Comparison of ENCODE assay signal across 18 cellular contexts in the genomic region with DNA sequence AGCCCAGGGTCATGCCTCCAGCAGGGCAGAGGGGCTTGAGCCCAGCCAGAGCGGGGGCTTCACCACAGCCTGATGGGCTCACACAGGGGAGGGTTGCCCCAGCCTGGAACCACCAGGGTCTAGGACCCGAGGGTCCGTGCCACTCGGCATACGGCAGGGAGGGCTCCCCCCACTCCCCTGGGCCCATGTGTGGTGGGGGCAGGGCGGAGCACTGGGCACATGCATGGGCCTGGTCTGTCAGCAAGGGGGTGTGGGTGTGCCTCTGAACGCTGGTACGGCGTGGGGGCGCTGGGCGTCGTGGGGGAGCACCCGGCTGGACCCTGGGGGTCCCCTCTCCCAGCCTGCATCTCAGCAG. TPM values are rescaled to one million over a fixed set of nuclear protein-coding genes. Genes with fewer than 3 reads are reported as not detected.
DNase-seq lines count a peak whose midpoint lies in the region; ATAC-seq, FAIRE-seq and TF ChIP-seq lines count a peak whose summit lies in the region.
"Had no signal": no experiment of that assay in that cellular context is flagged by ENCODE, and none has a peak within 500 bp of the region (broad histone marks: within the 10 kb centered on the region; RNA-seq: fewer than 3 reads in every experiment).

No MANE protein-coding gene starts in this region.

- H3K4me2 ChIP-seq in trophoblast cell (ENCODE audit: low read length), result no peak overlapping the region

- no CpG with 5 or more reads among the region's 13 CpGs for WGBS in trophoblast cell (ENCODE audit: extremely low coverage, insufficient coverage, insufficient read length)

- H3K9ac ChIP-seq in trophoblast cell (ENCODE audit: low read length), result no peak overlapping the region

- H3K4me3 ChIP-seq in HEK293 (ENCODE audit: low read depth, low read length), result no peak overlapping the region
- H3K4me3 ChIP-seq in dorsolateral prefrontal cortex, result no peak overlapping the region
- H3K4me3 ChIP-seq in trophoblast cell (ENCODE audit: low read depth, low read length), result peak overlapping the region; percentile 23
- H3K4me3 ChIP-seq: GM12878, HAP-1 had no signal

- POLR2A ChIA-PET in HEK293 (lab: Yijun Ruan, JAX), result no interaction called here

- no peak overlapping the region for H3K18ac ChIP-seq in trophoblast cell (ENCODE audit: low read length)

- CTCF ChIA-PET in HEK293 (lab: Yijun Ruan, JAX), result no interaction called here

- H4K12ac ChIP-seq in trophoblast cell (ENCODE audit: low read depth, low read length), result no peak overlapping the region

- no peak overlapping the region for H4K91ac ChIP-seq in trophoblast cell (ENCODE audit: low read depth, low read length)

- H3K4me1 ChIP-seq in HEK293 (ENCODE audit: control insufficient read depth, insufficient read depth, low read length), result no peaks in the 10 kb centered on the region
- H3K4me1 ChIP-seq in trophoblast cell (ENCODE audit: control insufficient read depth in 1 of 2, insufficient read depth in 2 of 2, low read length in 2 of 2), result no peaks in the 10 kb centered on the region
- H3K4me1 ChIP-seq: Caco-2, HAP-1 had no signal

- no peak overlapping the region for H3K23ac ChIP-seq in trophoblast cell (ENCODE audit: low read length)

- no peaks in the 10 kb centered on the region for H3K79me1 ChIP-seq in trophoblast cell (ENCODE audit: low read length)

- H3K9me3 ChIP-seq in HEK293 (ENCODE audit: control insufficient read depth, insufficient read depth, low read depth, low read length), result no peaks in the 10 kb centered on the region
- no peaks in the 10 kb centered on the region for H3K9me3 ChIP-seq in trophoblast cell (ENCODE audit: insufficient read depth, low read depth, low read length)
- H3K9me3 ChIP-seq: Caco-2, HAP-1 had no signal

- no peak overlapping the region for H4K8ac ChIP-seq in trophoblast cell (ENCODE audit: low read depth, low read length)

- H2AFZ ChIP-seq in trophoblast cell (ENCODE audit: insufficient read depth, low read length, poor library complexity), result no peak overlapping the region

- no peak for ATAC-seq in GM19023 (IDR thresholded peaks at IDR 0.05; ENCODE audit: unreplicated experiment)
- ATAC-seq: CD8-positive, alpha-beta T cell; GM12878 had no signal

- H2BK12ac ChIP-seq in trophoblast cell (ENCODE audit: low read length), result no peak overlapping the region

- intact Hi-C loops in dorsolateral prefrontal cortex (cut with DNase I), result loop anchor here in 1 of 2 donors (5.0 kb wide), 1 partner anchor 55 kb away; no protein-coding TSS in a partner anchor

- TF ChIP-seq CTCF in HEK293 (tag by site-specific recombination; IDR thresholded peaks at IDR 0.05), result no peak
- no peak for TF ChIP-seq CTCF in dorsolateral prefrontal cortex (IDR thresholded peaks at IDR 0.05 in 54 of 56, conservative IDR thresholded peaks at IDR 0.05 in 2 of 56; ENCODE audit: low read depth in 1 of 56, partially characterized antibody in 56 of 56)

- H2AK5ac ChIP-seq in trophoblast cell (ENCODE audit: low read length), result no peak overlapping the region

- DNase-seq in dorsolateral prefrontal cortex, result no peak
- DNase-seq in trophoblast cell, result no peak
- DNase-seq in GM12891 (ENCODE audit: insufficient read length, low spot score), result no peak
- no peak for DNase-seq in GDM1 (lab: John Stamatoyannopoulos, UW)
- DNase-seq: Caco-2; CD4-positive, CD25-positive, alpha-beta regulatory T cell; CD8-positive, alpha-beta T cell; DMS153; DND-41; GOT3 had no signal

- H3K14ac ChIP-seq in trophoblast cell (ENCODE audit: low read length), result no peak overlapping the region

- no peak overlapping the region for H2BK5ac ChIP-seq in trophoblast cell (ENCODE audit: low read depth, low read length, poor library complexity)

- H3K27me3 ChIP-seq in dorsolateral prefrontal cortex (no peaks in the 10 kb centered on the region), trophoblast cell (ENCODE audit: insufficient read depth, low read length) (no peaks in the 10 kb centered on the region)

- H3K4ac ChIP-seq in trophoblast cell (ENCODE audit: low read depth, low read length), result no peak overlapping the region

- H2BK120ac ChIP-seq in trophoblast cell (ENCODE audit: insufficient read depth, low read length, poor library complexity), result no peak overlapping the region

- FAIRE-seq in GM12891 (lab: Jason Lieb, UNC), result no peak
- FAIRE-seq: G401.6, GM12878, GM18507, H54 had no signal

- H3K27ac ChIP-seq in HEK293 (ENCODE audit: extremely low read depth, low read depth, low read length), result no peak overlapping the region
- peak overlapping the region in 34 of 59 donors; percentile 5 to 93 (median 81) for H3K27ac ChIP-seq in dorsolateral prefrontal cortex
- H3K27ac ChIP-seq in trophoblast cell (ENCODE audit: low read depth, low read length), result no peak overlapping the region
- H3K27ac ChIP-seq: C4-2B had no signal

- TF ChIP-seq POLR2A in GM12891 (IDR thresholded peaks at IDR 0.05; ENCODE audit: low read depth, low read length), result no peak

- no peaks in the 10 kb centered on the region for H3K79me2 ChIP-seq in trophoblast cell (ENCODE audit: control insufficient read depth, insufficient read depth, low read length, poor library complexity)

- H3K36me3 ChIP-seq in HEK293 (ENCODE audit: control insufficient read depth in 2 of 2, insufficient read depth in 1 of 2, low read length in 2 of 2), result peaks cover 0 to 57% of the 10 kb centered on the region in 2 experiments; a peak in 1 of 3 replicates
- no peaks in the 10 kb centered on the region for H3K36me3 ChIP-seq in trophoblast cell (ENCODE audit: control insufficient read depth in 1 of 2, insufficient read depth in 2 of 2, low read length in 2 of 2)

TF ChIP-seq in HEK293, 187 proteins besides CTCF, POLR2A, EP300 and RAD21:
- TF ChIP-seq MYNN (tag by site-specific recombination; IDR thresholded peaks at IDR 0.05; ENCODE audit: borderline replicate concordance), result no peak
- no peak for TF ChIP-seq ZNF792 (tag by site-specific recombination; IDR thresholded peaks at IDR 0.05)
- TF ChIP-seq, protein P1, sequence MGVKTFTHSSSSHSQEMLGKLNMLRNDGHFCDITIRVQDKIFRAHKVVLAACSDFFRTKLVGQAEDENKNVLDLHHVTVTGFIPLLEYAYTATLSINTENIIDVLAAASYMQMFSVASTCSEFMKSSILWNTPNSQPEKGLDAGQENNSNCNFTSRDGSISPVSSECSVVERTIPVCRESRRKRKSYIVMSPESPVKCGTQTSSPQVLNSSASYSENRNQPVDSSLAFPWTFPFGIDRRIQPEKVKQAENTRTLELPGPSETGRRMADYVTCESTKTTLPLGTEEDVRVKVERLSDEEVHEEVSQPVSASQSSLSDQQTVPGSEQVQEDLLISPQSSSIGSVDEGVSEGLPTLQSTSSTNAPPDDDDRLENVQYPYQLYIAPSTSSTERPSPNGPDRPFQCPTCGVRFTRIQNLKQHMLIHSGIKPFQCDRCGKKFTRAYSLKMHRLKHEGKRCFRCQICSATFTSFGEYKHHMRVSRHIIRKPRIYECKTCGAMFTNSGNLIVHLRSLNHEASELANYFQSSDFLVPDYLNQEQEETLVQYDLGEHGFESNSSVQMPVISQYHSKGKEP (tag by site-specific recombination; IDR thresholded peaks at IDR 0.05), result no peak
- TF ChIP-seq GLIS2 (tag by site-specific recombination; IDR thresholded peaks at IDR 0.05), result peak; percentile 42; the same call in 1 of the 2 replicates
TF ChIP-seq in HEK293: peak in this region for 1.

TF ChIP-seq in GM12891, 5 proteins besides CTCF, POLR2A, EP300 and RAD21:
- no peak for TF ChIP-seq SPI1 (IDR thresholded peaks at IDR 0.05; ENCODE audit: low read depth, low read length)
- no peak for TF ChIP-seq POU2F2 (IDR thresholded peaks at IDR 0.05; ENCODE audit: low read depth, low read length)
- TF ChIP-seq PAX5 (IDR thresholded peaks at IDR 0.05; ENCODE audit: insufficient read depth, low read length, severe bottlenecking), result no peak
- TF ChIP-seq TAF1 (IDR thresholded peaks at IDR 0.05; ENCODE audit: low read depth, low read length), result no peak
- TF ChIP-seq POLR2AphosphoS5 (IDR thresholded peaks at IDR 0.05; ENCODE audit: low read depth, low read length), result no peak

RNA-seq across cellular contexts. Expression of a gene that starts 29.3 kb away (rescaled TPM):
- 10 to 100 TPM; 36.6 to 90.5 (median 52.1) TPM for total RNA-seq in dorsolateral prefrontal cortex
- polyA plus RNA-seq in trophoblast cell (2013), result 17.4 and 19.5 TPM in 2 replicates
- polyA plus RNA-seq in GM12891 (2012; ENCODE audit: low read depth, missing spikeins), result 14.4 TPM

Comparison
In these comparisons a context has a peak if more than half of its experiments do, and no peak if none do; other contexts are left out.
1. H3K27ac ChIP-seq: peak in dorsolateral prefrontal cortex (34 of 59); none in HEK293 (single experiment) and trophoblast cell (single experiment).